ENCODE assay signal across 3 cellular contexts in the genomic region with DNA sequence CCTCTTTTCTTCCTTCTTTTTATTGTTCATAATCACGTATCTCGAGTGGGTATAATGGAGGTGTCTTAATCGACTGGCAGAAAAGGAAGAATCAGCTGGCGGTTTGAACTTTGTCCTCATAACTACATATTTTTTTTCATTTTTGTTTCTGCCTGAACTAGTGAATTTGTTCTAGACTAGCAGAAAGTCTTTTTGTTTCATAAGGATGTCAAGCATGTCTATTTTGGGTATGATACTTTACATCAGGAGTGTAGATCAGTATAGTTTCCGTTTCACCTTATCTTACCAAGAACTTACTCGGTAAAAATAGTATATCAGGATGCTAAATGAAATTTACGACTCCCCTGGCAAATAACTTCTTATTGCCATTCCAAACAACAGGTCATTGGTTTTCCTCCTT.
"Had no signal": no experiment of that assay in that cellular context is flagged by ENCODE, and none has a peak within 500 bp of the region (broad histone marks: within the 10 kb centered on the region; RNA-seq: fewer than 3 reads in every experiment).

No MANE protein-coding gene starts in this region.

- ATAC-seq: GM12878 had no signal

- H3K4me3 ChIP-seq: GM12878 had no signal

- DNase-seq: GDM1, GF-D8 had no signal
